ENCODE assay signal across 11 cellular contexts in genomic region chr3:139564290-139564861, GRCh38. TPM values are rescaled to one million over a fixed set of nuclear protein-coding genes. Genes with fewer than 3 reads are reported as not detected.
DNase-seq lines count a peak whose midpoint lies in the region; ATAC-seq and TF ChIP-seq lines count a peak whose summit lies in the region.
"Had no signal": no experiment of that assay in that cellular context is flagged by ENCODE, and none has a peak within 500 bp of the region (broad histone marks: within the 10 kb centered on the region; RNA-seq: fewer than 3 reads in every experiment).

No MANE protein-coding gene starts in this region.

- TF ChIP-seq CTCF in cardiac muscle cell (IDR thresholded peaks at IDR 0.05; ENCODE audit: low read depth, low read length): peak; percentile 33
- peak in 1 of 2 donors; percentile 51 for TF ChIP-seq CTCF in right atrium auricular region (IDR thresholded peaks at IDR 0.05)
- peak; percentile 19 for TF ChIP-seq CTCF in fibroblast of mammary gland (conservative IDR thresholded peaks at IDR 0.05; ENCODE audit: control insufficient read depth, insufficient read depth, low read depth, low read length)

- H3K36me3 ChIP-seq in cardiac muscle cell (no peaks in the 10 kb centered on the region), right atrium auricular region (no peaks in the 10 kb centered on the region), NT2/D1 (ENCODE audit: insufficient read depth, insufficient read length, low read length) (no peaks in the 10 kb centered on the region), aorta (ENCODE audit: control insufficient read depth in 1 of 2, insufficient read depth in 2 of 2, low read length in 1 of 2) (peaks cover 0 to 2% of the 10 kb centered on the region in 2 donors)

- intact Hi-C loops in aorta (cut with DNase I): loop anchor here in 1 of 2 donors (5.0 kb wide), 1 partner anchor 47 kb away; no protein-coding TSS in a partner anchor

- H3K9me3 Mint-ChIP-seq in stimulated activated memory B cell treated with anti-CD40 and anti-IgM and Interleukin-4, amounts not matched to agents 10 μg/mL and 1 μg/mL and 100 μg/mL, for 72 hours: peaks cover 4% of the 10 kb centered on the region

- no peaks in the 10 kb centered on the region for H3K36me3 Mint-ChIP-seq in stimulated activated memory B cell treated with anti-CD40 and anti-IgM and Interleukin-4, amounts not matched to agents 10 μg/mL and 1 μg/mL and 100 μg/mL, for 72 hours

- no peaks in the 10 kb centered on the region for H3K27me3 Mint-ChIP-seq in stimulated activated memory B cell treated with anti-CD40 and anti-IgM and Interleukin-4, amounts not matched to agents 10 μg/mL and 1 μg/mL and 100 μg/mL, for 72 hours

- H3K27me3 ChIP-seq in cardiac muscle cell: no peaks in the 10 kb centered on the region
- H3K27me3 ChIP-seq in right atrium auricular region: no peaks in the 10 kb centered on the region
- H3K27me3 ChIP-seq in NT2/D1 (ENCODE audit: insufficient read depth, insufficient read length): no peaks in the 10 kb centered on the region
- no peaks in the 10 kb centered on the region for H3K27me3 ChIP-seq in aorta (ENCODE audit: control insufficient read depth in 1 of 2, insufficient read depth in 2 of 2, low read length in 1 of 2)

- H3K4me3 Mint-ChIP-seq in stimulated activated memory B cell treated with anti-CD40 and anti-IgM and Interleukin-4, amounts not matched to agents 10 μg/mL and 1 μg/mL and 100 μg/mL, for 72 hours: no peak overlapping the region

- peak; percentile 63 for ATAC-seq in aorta (ENCODE audit: low FRiP score)
- ATAC-seq in GM19397 (IDR thresholded peaks at IDR 0.05; ENCODE audit: unreplicated experiment): no peak
- no peak for ATAC-seq in HG03457 (IDR thresholded peaks at IDR 0.05; ENCODE audit: unreplicated experiment)
- no peak for ATAC-seq in stimulated activated memory B cell treated with anti-CD40 and anti-IgM and Interleukin-4, amounts not matched to agents 10 μg/mL and 1 μg/mL and 100 μg/mL, for 72 hours

- H3K4me3 ChIP-seq in cardiac muscle cell (no peak overlapping the region), right atrium auricular region (no peak overlapping the region), NT2/D1 (ENCODE audit: insufficient read length, low read depth) (no peak overlapping the region), fibroblast of mammary gland (ENCODE audit: control insufficient read depth, low read depth, low read length) (no peak overlapping the region), aorta (ENCODE audit: low read length in 2 of 2) (no peak overlapping the region)

- H3K4me1 Mint-ChIP-seq in stimulated activated memory B cell treated with anti-CD40 and anti-IgM and Interleukin-4, amounts not matched to agents 10 μg/mL and 1 μg/mL and 100 μg/mL, for 72 hours: no peaks in the 10 kb centered on the region

- H3K27ac ChIP-seq in cardiac muscle cell (no peak overlapping the region), right atrium auricular region (no peak overlapping the region), aorta (ENCODE audit: low read depth in 1 of 2, low read length in 2 of 2) (no peak overlapping the region)

- DNase-seq in cardiac muscle cell (ENCODE audit: low read depth in 1 of 2, low spot score in 1 of 2) (peak; percentile 23 to 26), right atrium auricular region (ENCODE audit: low spot score) (no peak), NT2/D1 (ENCODE audit: low read depth, low spot score) (peak; percentile 23), fibroblast of mammary gland (ENCODE audit: low read depth) (no peak), aorta (no peak)
- DNase-seq: activated CD4-positive, CD25-positive, alpha-beta regulatory T cell treated with anti-CD3 and anti-CD28 coated beads, Interleukin-2, amount 50 U/mL, for 72 hours; central memory CD4-positive, alpha-beta T cell had no signal

- H3K27ac Mint-ChIP-seq in stimulated activated memory B cell treated with anti-CD40 and anti-IgM and Interleukin-4, amounts not matched to agents 10 μg/mL and 1 μg/mL and 100 μg/mL, for 72 hours: no peak overlapping the region

- H3K9me3 ChIP-seq in cardiac muscle cell (ENCODE audit: low read depth): no peaks in the 10 kb centered on the region
- H3K9me3 ChIP-seq in right atrium auricular region: no peaks in the 10 kb centered on the region
- H3K9me3 ChIP-seq in NT2/D1 (ENCODE audit: insufficient read depth, low read length): no peaks in the 10 kb centered on the region
- no peaks in the 10 kb centered on the region for H3K9me3 ChIP-seq in aorta (ENCODE audit: control insufficient read depth, low read length)

- H3K4me1 ChIP-seq in cardiac muscle cell (ENCODE audit: low read depth) (no peaks in the 10 kb centered on the region), right atrium auricular region (no peaks in the 10 kb centered on the region), NT2/D1 (ENCODE audit: insufficient read depth, insufficient read length) (no peaks in the 10 kb centered on the region), aorta (ENCODE audit: control insufficient read depth in 1 of 2, insufficient read depth in 2 of 2, low read length in 2 of 2) (no peaks in the 10 kb centered on the region)

- WGBS in aorta, 2 donors: 77 to 79% methylated on average over 5 of the region's 5 CpGs

- H3K9ac ChIP-seq in NT2/D1 (ENCODE audit: insufficient read length, low read depth): no peak overlapping the region

RNA-seq across cellular contexts. Expression of gene RBP1, which starts 24.8 kb away (rescaled TPM):
- total RNA-seq in cardiac muscle cell (116 and 163 TPM in 2 replicates), right atrium auricular region (10 to 100 TPM; 27.7 to 28.2 TPM), aorta (10 to 100 TPM; 26.8 to 31.0 TPM)
- polyA plus RNA-seq in cardiac muscle cell (245 and 268 TPM in 2 replicates), aorta (10 to 100 TPM; 31.9 to 60.4 TPM)
- total RNA-seq: HT1080 had no signal

Comparison
In these comparisons a context has a peak if more than half of its experiments do, and no peak if none do; other contexts are left out.
1. DNase-seq: peak in cardiac muscle cell (2 of 2) and NT2/D1 (single experiment); none in right atrium auricular region (single experiment), fibroblast of mammary gland (single experiment) and aorta (0 of 2).